Comparison of ENCODE assay signal across 8 cellular contexts in the genomic region with DNA sequence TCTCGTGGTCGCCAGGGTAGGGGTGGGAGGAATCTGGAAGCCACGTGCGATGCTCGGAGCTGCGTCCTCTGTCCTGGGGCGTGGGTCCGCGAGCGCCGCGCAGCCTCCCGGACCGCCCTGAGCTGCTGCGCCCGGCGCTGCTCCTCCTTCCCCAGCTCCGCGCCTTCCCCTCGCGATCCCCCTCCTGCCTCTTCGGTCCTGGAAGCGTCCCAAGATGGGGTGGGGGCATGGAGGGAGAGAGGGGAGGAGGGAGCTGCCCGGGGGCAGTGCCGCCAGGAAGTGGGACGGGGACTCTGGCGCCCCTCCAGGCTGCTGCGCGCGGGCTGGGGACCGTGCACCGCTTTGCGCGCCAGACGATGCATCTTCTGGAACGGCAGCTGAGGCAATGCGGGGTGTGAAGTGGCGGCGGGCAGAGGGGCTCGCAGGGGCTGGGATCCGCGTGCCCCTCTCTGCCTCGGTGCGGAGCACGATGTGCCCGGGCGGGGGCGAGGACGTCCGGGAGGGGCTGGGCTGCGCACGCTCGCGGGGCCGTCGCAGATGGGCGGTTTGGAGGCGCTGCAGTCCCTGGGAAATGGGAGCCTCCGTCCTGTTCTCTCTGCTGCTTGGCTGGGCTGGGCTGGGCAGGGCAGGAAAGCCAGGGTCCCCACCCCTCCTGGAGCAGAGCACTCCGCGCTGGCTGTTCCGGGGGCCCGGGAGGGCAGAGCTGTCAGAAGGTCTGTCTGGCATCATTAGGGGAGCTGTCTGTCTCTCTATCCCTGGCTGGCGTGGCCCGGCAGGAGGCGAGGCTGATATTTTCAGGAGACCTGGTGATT.
A peak's percentile ranks its signal among the peaks of the same experiment; 100 is the strongest.
DNase-seq lines count a peak whose midpoint lies in the region; ATAC-seq and TF ChIP-seq lines count a peak whose summit lies in the region.

No MANE protein-coding gene starts in this region.

- POLR2A ChIA-PET in AG04449 (lab: Yijun Ruan, JAX), result no interaction called here

- H3K4me1 ChIP-seq in Loucy (ENCODE audit: insufficient read depth, low read length, poor library complexity, severe bottlenecking), result peaks cover 6% of the 10 kb centered on the region
- peaks cover 3% of the 10 kb centered on the region for H3K4me1 ChIP-seq in iPS-18a (ENCODE audit: control insufficient read depth, low read depth, low read length)

- no peaks in the 10 kb centered on the region for H4K20me1 ChIP-seq in Loucy (ENCODE audit: insufficient read depth, low read length, poor library complexity, severe bottlenecking)

- H3K4me2 ChIP-seq in Loucy (ENCODE audit: low read depth, low read length, poor library complexity, severe bottlenecking), result peak overlapping the region; percentile 47

- CTCF ChIA-PET in AG04449 (lab: Yijun Ruan, JAX), result interaction anchor here (0.9 to 2.9 kb wide), 3 partner anchors 9 to 485 kb away, joined by 3 to 11 read pairs (median 4); no protein-coding TSS in a partner anchor

- no peaks in the 10 kb centered on the region for H3F3A ChIP-seq in Loucy (ENCODE audit: low read depth)

- H3K27me3 ChIP-seq in Loucy (ENCODE audit: insufficient read depth, low read length, poor library complexity, severe bottlenecking), result no peaks in the 10 kb centered on the region
- peaks cover 28% of the 10 kb centered on the region for H3K27me3 ChIP-seq in iPS-18a (ENCODE audit: control insufficient read depth, insufficient read depth, low read length)

- peak overlapping the region; percentile 51 for H3K4me3 ChIP-seq in AG04449 (ENCODE audit: low read depth, low read length)
- H3K4me3 ChIP-seq in Loucy (ENCODE audit: low read length, poor library complexity, severe bottlenecking), result peak overlapping the region; percentile 62
- H3K4me3 ChIP-seq in iPS-18a (ENCODE audit: low read length), result peak overlapping the region; percentile 63

- TF ChIP-seq CTCF in AG04449 (IDR thresholded peaks at IDR 0.05; ENCODE audit: insufficient read depth, low read length, missing control alignments) (no peak), Loucy (conservative IDR thresholded peaks at IDR 0.05; ENCODE audit: low read length) (no peak; the same call in 1 of the 2 replicates)

- peak overlapping the region; percentile 80 for H2AFZ ChIP-seq in Loucy (ENCODE audit: low read length)

- H3K36me3 ChIP-seq in Loucy (ENCODE audit: insufficient read depth, low read length) (no peaks in the 10 kb centered on the region), iPS-18a (ENCODE audit: control insufficient read depth, low read depth, low read length) (no peaks in the 10 kb centered on the region)

- no peak overlapping the region for H3K27ac ChIP-seq in iPS-18a (ENCODE audit: low read length)

- no peaks in the 10 kb centered on the region for H3K9me2 ChIP-seq in Loucy (replicated peaks; ENCODE audit: low read depth, low read length)

- no peak for ATAC-seq in GM18870 (IDR thresholded peaks at IDR 0.05; ENCODE audit: unreplicated experiment)
- ATAC-seq in HG02970 (IDR thresholded peaks at IDR 0.05; ENCODE audit: low FRiP score, unreplicated experiment), result no peak

- DNase-seq in AG04449 (ENCODE audit: low read depth, low spot score) (no peak), HPDE6-E6E7 (ENCODE audit: extremely low spot score) (no peak)
- peak; percentile 62 to 66 for DNase-seq in activated T-cell treated with anti-CD3 and anti-CD28 coated beads, Interleukin-2, amount 50 U/mL, for 48 hours
- DNase-seq in stimulated activated naive CD4-positive, alpha-beta T cell treated with Interleukin-2 at 50 U/mL for 16 hours (lab: John Stamatoyannopoulos, UW), result peak; percentile 3

- H3K9me3 ChIP-seq in Loucy (ENCODE audit: insufficient read depth, low read depth, low read length), result no peaks in the 10 kb centered on the region
- peaks cover 5% of the 10 kb centered on the region for H3K9me3 ChIP-seq in iPS-18a (ENCODE audit: control insufficient read depth, low read depth, low read length)

- H3K9ac ChIP-seq in Loucy (ENCODE audit: low read depth, low read length, poor library complexity, severe bottlenecking), result peak overlapping the region; percentile 2
- peak overlapping the region; percentile 13 for H3K9ac ChIP-seq in iPS-18a (ENCODE audit: low read length)

- no peaks in the 10 kb centered on the region for H3K79me2 ChIP-seq in Loucy (ENCODE audit: insufficient read depth, low read length)

Comparison
In these comparisons a context has a peak if more than half of its experiments do, and no peak if none do; other contexts are left out.
1. DNase-seq: peak in activated T-cell treated with anti-CD3 and anti-CD28 coated beads, Interleukin-2, amount 50 U/mL, for 48 hours (2 of 2) and stimulated activated naive CD4-positive, alpha-beta T cell treated with Interleukin-2 at 50 U/mL for 16 hours (single experiment); none in AG04449 (single experiment) and HPDE6-E6E7 (single experiment).
2. Peak in every context shown above with its lines, with median percentiles within 50 percentile points of each other: H3K4me3 ChIP-seq.